8 cellular contexts compared by ENCODE assay signal in genomic region chr3:59212128-59212764, GRCh38.
DNase-seq lines count a peak whose midpoint lies in the region; ATAC-seq and TF ChIP-seq lines count a peak whose summit lies in the region.

No MANE protein-coding gene starts in this region.

- peaks cover 12 to 36% of the 10 kb centered on the region in 2 donors for H3K27me3 Mint-ChIP-seq in natural killer cell treated with Interleukin-12 subunit alpha and Interleukin-12 subunit beta and Interleukin-15 and Interleukin-18, amount 100 ng/mL, for 72 hours

- TF ChIP-seq CTCF in LNCAP (IDR thresholded peaks at IDR 0.05) (peak; percentile 80), esophagus squamous epithelium (IDR thresholded peaks at IDR 0.05) (peak in 5 of 6 experiments; percentile 61 to 82 (median 71)), ovary (IDR thresholded peaks at IDR 0.05) (no peak)

- no peaks in the 10 kb centered on the region for H3K4me1 Mint-ChIP-seq in natural killer cell treated with Interleukin-12 subunit alpha and Interleukin-12 subunit beta and Interleukin-15 and Interleukin-18, amount 100 ng/mL, for 72 hours (ENCODE audit: low read depth in 2 of 2)

- no peak overlapping the region for H3K4me3 Mint-ChIP-seq in natural killer cell treated with Interleukin-12 subunit alpha and Interleukin-12 subunit beta and Interleukin-15 and Interleukin-18, amount 100 ng/mL, for 72 hours

- peaks cover 0 to 25% (median 5%) of the 10 kb centered on the region in 3 donors for H3K4me1 ChIP-seq in esophagus squamous epithelium
- no peaks in the 10 kb centered on the region for H3K4me1 ChIP-seq in ovary (ENCODE audit: insufficient read depth)

- H3K4me3 ChIP-seq in esophagus squamous epithelium: no peak overlapping the region
- H3K4me3 ChIP-seq in ovary: no peak overlapping the region

- H3K27me3 ChIP-seq in esophagus squamous epithelium (no peaks in the 10 kb centered on the region), ovary (no peaks in the 10 kb centered on the region)

- no peaks in the 10 kb centered on the region for H3K9me3 Mint-ChIP-seq in natural killer cell treated with Interleukin-12 subunit alpha and Interleukin-12 subunit beta and Interleukin-15 and Interleukin-18, amount 100 ng/mL, for 72 hours

- H3K36me3 ChIP-seq in esophagus squamous epithelium (no peaks in the 10 kb centered on the region), ovary (no peaks in the 10 kb centered on the region)

- TF ChIP-seq EP300 in ovary (IDR thresholded peaks at IDR 0.05): no peak

- H3K9me3 ChIP-seq in esophagus squamous epithelium: no peaks in the 10 kb centered on the region
- no peaks in the 10 kb centered on the region for H3K9me3 ChIP-seq in ovary

- no peak overlapping the region for H3K27ac Mint-ChIP-seq in natural killer cell treated with Interleukin-12 subunit alpha and Interleukin-12 subunit beta and Interleukin-15 and Interleukin-18, amount 100 ng/mL, for 72 hours

- H3K27ac ChIP-seq in esophagus squamous epithelium (peak overlapping the region in 2 of 4 donors; percentile 31 to 48), ovary (no peak overlapping the region)

- intact Hi-C loops in esophagus squamous epithelium (cut with DNase I) (no loop called here), ovary (cut with DNase I) (no loop called here)

- peak; percentile 66 for DNase-seq in DMS 273 (lab: John Stamatoyannopoulos, UW; ENCODE audit: unreplicated experiment)
- DNase-seq in DMS 273 treated with DMSO at 0.1 percent for 48 hours (lab: John Stamatoyannopoulos, UW): no peak
- DNase-seq in SK-MEL-5 (ENCODE audit: low read depth, low spot score): peak; percentile 78
- no peak for DNase-seq in esophagus squamous epithelium (lab: John Stamatoyannopoulos, UW)
- no peak for DNase-seq in natural killer cell treated with Interleukin-12 subunit alpha and Interleukin-12 subunit beta and Interleukin-15 and Interleukin-18, amount 100 ng/mL, for 72 hours (ENCODE audit: low spot score)
- no peak for DNase-seq in ovary

- ATAC-seq in GM21390 (IDR thresholded peaks at IDR 0.05; ENCODE audit: unreplicated experiment): peak; percentile 84
- peak; percentile 57 to 67 for ATAC-seq in natural killer cell treated with Interleukin-12 subunit alpha and Interleukin-12 subunit beta and Interleukin-15 and Interleukin-18, amount 100 ng/mL, for 72 hours

- TF ChIP-seq POLR2A in esophagus squamous epithelium (IDR thresholded peaks at IDR 0.05): no peak
- no peak for TF ChIP-seq POLR2A in ovary (IDR thresholded peaks at IDR 0.05)

- in situ Hi-C loops in SK-MEL-5 (cut with HindIII; ENCODE audit: low pct_unique_long_range_greater_than_20kb, low sequenced_read_pairs): no loop called here

- H3K36me3 Mint-ChIP-seq in natural killer cell treated with Interleukin-12 subunit alpha and Interleukin-12 subunit beta and Interleukin-15 and Interleukin-18, amount 100 ng/mL, for 72 hours: no peaks in the 10 kb centered on the region

Comparison
In these comparisons a context has a peak if more than half of its experiments do, and no peak if none do; other contexts are left out.
1. DNase-seq: peak in DMS 273 (single experiment) and SK-MEL-5 (single experiment); none in DMS 273 treated with DMSO at 0.1 percent for 48 hours (single experiment), esophagus squamous epithelium (single experiment), natural killer cell treated with Interleukin-12 subunit alpha and Interleukin-12 subunit beta and Interleukin-15 and Interleukin-18, amount 100 ng/mL, for 72 hours (single experiment) and ovary (0 of 5).
2. CTCF ChIP-seq: peak in LNCAP (single experiment) and esophagus squamous epithelium (5 of 6); none in ovary (0 of 3).